ENCODE assay signal across 8 cellular contexts in the genomic region with DNA sequence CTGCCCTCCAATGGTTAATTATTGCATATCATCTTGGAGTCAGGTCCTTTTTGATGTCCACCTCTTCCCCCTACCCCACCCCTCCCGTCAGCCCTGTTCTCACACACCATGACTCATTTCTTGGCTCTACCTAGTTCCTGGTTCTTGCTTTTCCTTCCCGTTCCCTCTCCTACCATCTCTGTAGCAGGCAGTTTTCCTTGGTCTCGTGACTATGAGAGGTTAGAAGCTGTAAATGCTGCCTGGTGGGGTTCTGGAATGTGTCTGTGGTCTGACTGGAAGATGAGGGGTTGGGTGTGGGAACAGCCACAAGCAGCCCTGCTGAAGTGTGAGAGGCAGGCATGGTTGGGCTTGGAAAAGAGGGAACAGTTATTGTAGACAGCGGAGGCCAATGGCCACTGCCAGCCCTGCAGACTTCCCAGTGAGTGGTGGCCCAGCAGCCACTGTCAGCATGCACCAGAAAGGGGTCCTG. TPM values are rescaled to one million over a fixed set of nuclear protein-coding genes. Genes with fewer than 3 reads are reported as not detected.
DNase-seq lines count a peak whose midpoint lies in the region; ATAC-seq and TF ChIP-seq lines count a peak whose summit lies in the region.

No MANE protein-coding gene starts in this region.

- H3K9me3 ChIP-seq in left lung, result no peaks in the 10 kb centered on the region
- H3K9me3 ChIP-seq in tibial nerve, result no peaks in the 10 kb centered on the region

- TF ChIP-seq POLR2A in tibial nerve (IDR thresholded peaks at IDR 0.05), result no peak

- peaks cover 27 to 54% of the 10 kb centered on the region in 2 donors for H3K4me1 ChIP-seq in left lung
- peaks cover 0 to 45% (median 31%) of the 10 kb centered on the region in 4 donors for H3K4me1 ChIP-seq in tibial nerve

- CTCF ChIA-PET in MCF 10A (lab: Yijun Ruan, JAX), result interaction anchor here (0.5 to 9.4 kb wide), 27 partner anchors 9 to 476 kb away, joined by 3 to 359 read pairs (median 5); a partner anchor contains a TSS

- no peaks in the 10 kb centered on the region for H3K27me3 Mint-ChIP-seq in MCF 10A (ENCODE audit: insufficient read depth, unreplicated experiment)

- BruUV-seq in MCF 10A (replicated peaks; lab: Mats Ljungman, UMichigan), result no TSS peak

- no peaks in the 10 kb centered on the region for H3K27me3 ChIP-seq in left lung
- no peaks in the 10 kb centered on the region for H3K27me3 ChIP-seq in tibial nerve

- H3K36me3 ChIP-seq in left lung, result peaks cover 0 to 12% of the 10 kb centered on the region in 2 donors
- peaks cover 0 to 31% (median 0%) of the 10 kb centered on the region in 3 donors for H3K36me3 ChIP-seq in tibial nerve

- intact Hi-C loops in MCF 10A (cut with micrococcal nuclease) (loop anchor here (2.0 to 10.0 kb wide), 7 partner anchors 19 to 435 kb away; a partner anchor contains a TSS), left lung (cut with DNase I) (loop anchor here in 1 of 2 donors (5.0 kb wide), 1 partner anchor 115 kb away; no protein-coding TSS in a partner anchor)

- peak overlapping the region; percentile 28 for H3K4me3 Mint-ChIP-seq in MCF 10A (ENCODE audit: unreplicated experiment)

- peak overlapping the region; percentile 13 for H3K27ac Mint-ChIP-seq in MCF 10A (ENCODE audit: low read depth, unreplicated experiment)

- DNase-seq in AG09319 (ENCODE audit: extremely low read depth, low read depth) (peak; percentile 88), M059J (ENCODE audit: low read depth) (peak; percentile 99), MCF 10A (ENCODE audit: unreplicated experiment) (peak; percentile 99), left lung (peak in 1 of 2 donors; percentile 70), tibial nerve (ENCODE audit: low spot score in 2 of 2) (peak in 1 of 2 donors; percentile 75)
- no peak for DNase-seq in activated CD4-positive, alpha-beta T cell treated with anti-CD3 and anti-CD28 coated beads for 48 hours

- ATAC-seq in left lung (peak; percentile 86), HG03457 (IDR thresholded peaks at IDR 0.05; ENCODE audit: unreplicated experiment) (no peak), GM18519 (IDR thresholded peaks at IDR 0.05; ENCODE audit: low FRiP score, unreplicated experiment) (no peak)

- H3K4me3 ChIP-seq in left lung, result peak overlapping the region in 1 of 2 donors; percentile 2
- no peak overlapping the region for H3K4me3 ChIP-seq in tibial nerve

- H3K4me1 Mint-ChIP-seq in MCF 10A (ENCODE audit: insufficient read depth, unreplicated experiment), result peaks cover 51% of the 10 kb centered on the region

- H3K27ac ChIP-seq in left lung (peak overlapping the region; percentile 87 to 92), tibial nerve (peak overlapping the region; percentile 64 to 92 (median 78))

- peak in 1 of 2 donors; percentile 80 for TF ChIP-seq EP300 in tibial nerve (IDR thresholded peaks at IDR 0.05)

- no peaks in the 10 kb centered on the region for H3K9me3 Mint-ChIP-seq in MCF 10A (ENCODE audit: unreplicated experiment)

- 30 to 38% methylated on average over 4 of the region's 4 CpGs for WGBS in tibial nerve, 2 donors

- POLR2A ChIA-PET in MCF 10A (lab: Yijun Ruan, JAX), result interaction anchor here (0.7 to 6.5 kb wide), 22 partner anchors 9 to 666 kb away, joined by 3 to 124 read pairs (median 9); a partner anchor contains a TSS

- peaks cover 83% of the 10 kb centered on the region for H3K36me3 Mint-ChIP-seq in MCF 10A (ENCODE audit: insufficient read depth, unreplicated experiment)

- TF ChIP-seq CTCF in AG09319 (IDR thresholded peaks at IDR 0.05; ENCODE audit: low read depth, low read length) (no peak), MCF 10A (IDR thresholded peaks at IDR 0.05; ENCODE audit: unreplicated experiment) (no peak), left lung (IDR thresholded peaks at IDR 0.05) (no peak), tibial nerve (IDR thresholded peaks at IDR 0.05) (peak in 1 of 5 experiments; percentile 32)

RNA-seq across cellular contexts. Expression of a gene that starts 18.2 kb away (rescaled TPM):
- 3.7 and 4.5 TPM in 2 replicates for total RNA-seq in M059J (2014; rRNA removed; shearing (Covaris generic))
- total RNA-seq in MCF 10A (2022) (122 and 167 TPM in 2 replicates), left lung (10 to 100 TPM in 1 of 2 donors, 1 to 10 TPM in 1; 9.5 to 10.4 TPM), tibial nerve (10 to 100 TPM; 11.3 to 19.0 (median 16.3) TPM)
